Comparison of ENCODE assay signal across 10 cellular contexts in genomic region chr12:50955288-50955687, GRCh38. TPM values are rescaled to one million over a fixed set of nuclear protein-coding genes. Genes with fewer than 3 reads are reported as not detected.
"Had no signal": no experiment of that assay in that cellular context is flagged by ENCODE, and none has a peak within 500 bp of the region (broad histone marks: within the 10 kb centered on the region; RNA-seq: fewer than 3 reads in every experiment).

No MANE protein-coding gene starts in this region.

- H3K4me3 Mint-ChIP-seq: IgD-negative memory B cell had no signal

- FAIRE-seq: HepG2, HTR-8/SVneo, K562 had no signal

- H3K9me3 Mint-ChIP-seq: IgD-negative memory B cell had no signal

- H3K27ac ChIP-seq: HL-60 had no signal

- H3K4me3 ChIP-seq: K562 had no signal

- ATAC-seq: HepG2, K562 had no signal

- H3K27ac Mint-ChIP-seq: IgD-negative memory B cell had no signal

- DNase-seq: IMR-90, KBM-7, KG1 had no signal

- H3K27me3 Mint-ChIP-seq: IgD-negative memory B cell had no signal

RNA-seq across cellular contexts. Expression of gene HIGD1C, which starts 2.9 kb away (rescaled TPM):
- total RNA-seq: HepG2, HT-29, HT1080, IMR-90, K562 had no signal
- polyA plus RNA-seq: HepG2, IMR-90, K562 had no signal
